ENCODE assay signal across 1 cellular context in genomic region chr22:20021196-20022181, GRCh38.
A peak's percentile ranks its signal among the peaks of the same experiment; 100 is the strongest.
TF ChIP-seq lines count a peak whose summit lies in the region.

No MANE protein-coding gene starts in this region.

TF ChIP-seq in K562, 482 proteins besides CTCF, POLR2A, EP300 and RAD21 (continued from another document and continues in another):
- TF ChIP-seq ID3 (CRISPR knock-in tag; IDR thresholded peaks at IDR 0.05), result no peak
- TF ChIP-seq ID3 (tag; IDR thresholded peaks at IDR 0.05), result no peak
- peak; percentile 74; the same call in 1 of the 2 replicates for TF ChIP-seq HBP1 (CRISPR knock-in tag; IDR thresholded peaks at IDR 0.05)
- no peak for TF ChIP-seq SREBF1 (IDR thresholded peaks at IDR 0.05; ENCODE audit: borderline replicate concordance, low read depth, low read length)
- no peak for TF ChIP-seq LCOR (CRISPR knock-in tag; IDR thresholded peaks at IDR 0.05)
- TF ChIP-seq, protein P1, sequence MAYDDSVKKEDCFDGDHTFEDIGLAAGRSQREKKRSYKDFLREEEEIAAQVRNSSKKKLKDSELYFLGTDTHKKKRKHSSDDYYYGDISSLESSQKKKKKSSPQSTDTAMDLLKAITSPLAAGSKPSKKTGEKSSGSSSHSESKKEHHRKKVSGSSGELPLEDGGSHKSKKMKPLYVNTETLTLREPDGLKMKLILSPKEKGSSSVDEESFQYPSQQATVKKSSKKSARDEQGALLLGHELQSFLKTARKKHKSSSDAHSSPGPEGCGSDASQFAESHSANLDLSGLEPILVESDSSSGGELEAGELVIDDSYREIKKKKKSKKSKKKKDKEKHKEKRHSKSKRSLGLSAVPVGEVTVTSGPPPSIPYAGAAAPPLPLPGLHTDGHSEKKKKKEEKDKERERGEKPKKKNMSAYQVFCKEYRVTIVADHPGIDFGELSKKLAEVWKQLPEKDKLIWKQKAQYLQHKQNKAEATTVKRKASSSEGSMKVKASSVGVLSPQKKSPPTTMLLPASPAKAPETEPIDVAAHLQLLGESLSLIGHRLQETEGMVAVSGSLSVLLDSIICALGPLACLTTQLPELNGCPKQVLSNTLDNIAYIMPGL (CRISPR knock-in tag; IDR thresholded peaks at IDR 0.05), result no peak; the same call in none of the 2 replicates
- TF ChIP-seq MCM5 (IDR thresholded peaks at IDR 0.05; ENCODE audit: low read depth), result no peak
- no peak for TF ChIP-seq C11orf30 (IDR thresholded peaks at IDR 0.05; ENCODE audit: low read depth)
- TF ChIP-seq MIER1 (IDR thresholded peaks at IDR 0.05; ENCODE audit: low read depth), result no peak
- no peak for TF ChIP-seq PHB2 (IDR thresholded peaks at IDR 0.05; ENCODE audit: low read depth)
- no peak for TF ChIP-seq GTF2E2 (tag; IDR thresholded peaks at IDR 0.05)
- no peak for TF ChIP-seq TAF7 (tag; IDR thresholded peaks at IDR 0.05)
- no peak for TF ChIP-seq TCFL5 (CRISPR knock-in tag; conservative IDR thresholded peaks at IDR 0.05)
- TF ChIP-seq CUX1 (CRISPR knock-in tag; IDR thresholded peaks at IDR 0.05), result no peak
- TF ChIP-seq ZNF354B (CRISPR knock-in tag; IDR thresholded peaks at IDR 0.05), result 0 out of 2 replicates have a peak, but pooled peaks have one; percentile 29
- no peak for TF ChIP-seq NFIC (IDR thresholded peaks at IDR 0.05)
- no peak for TF ChIP-seq ZNF384 (IDR thresholded peaks at IDR 0.05; ENCODE audit: low read depth, low read length)
- TF ChIP-seq, protein P2, sequence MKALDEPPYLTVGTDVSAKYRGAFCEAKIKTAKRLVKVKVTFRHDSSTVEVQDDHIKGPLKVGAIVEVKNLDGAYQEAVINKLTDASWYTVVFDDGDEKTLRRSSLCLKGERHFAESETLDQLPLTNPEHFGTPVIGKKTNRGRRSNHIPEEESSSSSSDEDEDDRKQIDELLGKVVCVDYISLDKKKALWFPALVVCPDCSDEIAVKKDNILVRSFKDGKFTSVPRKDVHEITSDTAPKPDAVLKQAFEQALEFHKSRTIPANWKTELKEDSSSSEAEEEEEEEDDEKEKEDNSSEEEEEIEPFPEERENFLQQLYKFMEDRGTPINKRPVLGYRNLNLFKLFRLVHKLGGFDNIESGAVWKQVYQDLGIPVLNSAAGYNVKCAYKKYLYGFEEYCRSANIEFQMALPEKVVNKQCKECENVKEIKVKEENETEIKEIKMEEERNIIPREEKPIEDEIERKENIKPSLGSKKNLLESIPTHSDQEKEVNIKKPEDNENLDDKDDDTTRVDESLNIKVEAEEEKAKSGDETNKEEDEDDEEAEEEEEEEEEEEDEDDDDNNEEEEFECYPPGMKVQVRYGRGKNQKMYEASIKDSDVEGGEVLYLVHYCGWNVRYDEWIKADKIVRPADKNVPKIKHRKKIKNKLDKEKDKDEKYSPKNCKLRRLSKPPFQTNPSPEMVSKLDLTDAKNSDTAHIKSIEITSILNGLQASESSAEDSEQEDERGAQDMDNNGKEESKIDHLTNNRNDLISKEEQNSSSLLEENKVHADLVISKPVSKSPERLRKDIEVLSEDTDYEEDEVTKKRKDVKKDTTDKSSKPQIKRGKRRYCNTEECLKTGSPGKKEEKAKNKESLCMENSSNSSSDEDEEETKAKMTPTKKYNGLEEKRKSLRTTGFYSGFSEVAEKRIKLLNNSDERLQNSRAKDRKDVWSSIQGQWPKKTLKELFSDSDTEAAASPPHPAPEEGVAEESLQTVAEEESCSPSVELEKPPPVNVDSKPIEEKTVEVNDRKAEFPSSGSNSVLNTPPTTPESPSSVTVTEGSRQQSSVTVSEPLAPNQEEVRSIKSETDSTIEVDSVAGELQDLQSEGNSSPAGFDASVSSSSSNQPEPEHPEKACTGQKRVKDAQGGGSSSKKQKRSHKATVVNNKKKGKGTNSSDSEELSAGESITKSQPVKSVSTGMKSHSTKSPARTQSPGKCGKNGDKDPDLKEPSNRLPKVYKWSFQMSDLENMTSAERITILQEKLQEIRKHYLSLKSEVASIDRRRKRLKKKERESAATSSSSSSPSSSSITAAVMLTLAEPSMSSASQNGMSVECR (CRISPR knock-in tag; IDR thresholded peaks at IDR 0.05), result no peak
- peak; percentile 80 for TF ChIP-seq ZBTB9 (CRISPR knock-in tag; IDR thresholded peaks at IDR 0.05)
- no peak for TF ChIP-seq NFE2 (IDR thresholded peaks at IDR 0.05; ENCODE audit: low read depth)
- no peak for TF ChIP-seq ZKSCAN8 (CRISPR knock-in tag; IDR thresholded peaks at IDR 0.05)
- no peak for TF ChIP-seq SRSF9 (IDR thresholded peaks at IDR 0.05; ENCODE audit: borderline replicate concordance, low read depth, low read length)
- TF ChIP-seq TFAP4 (CRISPR knock-in tag; IDR thresholded peaks at IDR 0.05; ENCODE audit: borderline replicate concordance), result no peak
- no peak for TF ChIP-seq NONO (IDR thresholded peaks at IDR 0.05; ENCODE audit: low read depth in 2 of 2, low read length in 1 of 2)
- peak; percentile 33; the same call in 1 of the 2 replicates for TF ChIP-seq TEAD2 (tag; IDR thresholded peaks at IDR 0.05)
- TF ChIP-seq STAT5B (CRISPR knock-in tag; IDR thresholded peaks at IDR 0.05), result no peak
- TF ChIP-seq SRSF1 (IDR thresholded peaks at IDR 0.05; ENCODE audit: low read depth, low read length), result no peak
- peak; percentile 85; the same call in 1 of the 2 replicates for TF ChIP-seq SRSF3 (IDR thresholded peaks at IDR 0.05; ENCODE audit: insufficient read depth, low read length)
- peak; percentile 43; the same call in 1 of the 2 replicates for TF ChIP-seq ZFP30 (CRISPR knock-in tag; IDR thresholded peaks at IDR 0.05; ENCODE audit: borderline replicate concordance)
- TF ChIP-seq RBFOX2 (IDR thresholded peaks at IDR 0.05; ENCODE audit: low read depth, low read length), result no peak
- TF ChIP-seq ZEB2 (IDR thresholded peaks at IDR 0.05), result no peak
- no peak for TF ChIP-seq TAF1 (IDR thresholded peaks at IDR 0.05; ENCODE audit: control insufficient read depth, extremely low read depth, insufficient read depth, low read length, severe bottlenecking)
- peak; percentile 63; the same call in 1 of the 2 replicates for TF ChIP-seq GTF2A2 (tag; IDR thresholded peaks at IDR 0.05)
- peak; percentile 71; the same call in 1 of the 2 replicates for TF ChIP-seq E2F3 (CRISPR knock-in tag; IDR thresholded peaks at IDR 0.05)
- peak; percentile 49 for TF ChIP-seq OTX1 (CRISPR knock-in tag; IDR thresholded peaks at IDR 0.05)
- peak; percentile 94 for TF ChIP-seq RHOXF2B (CRISPR knock-in tag; conservative IDR thresholded peaks at IDR 0.05)
- no peak for TF ChIP-seq MITF (IDR thresholded peaks at IDR 0.05)
- no peak for TF ChIP-seq IRF2 (CRISPR knock-in tag; IDR thresholded peaks at IDR 0.05)
- no peak for TF ChIP-seq DIDO1 (tag; IDR thresholded peaks at IDR 0.05; ENCODE audit: low read depth)
- no peak for TF ChIP-seq SAFB2 (IDR thresholded peaks at IDR 0.05; ENCODE audit: borderline replicate concordance, low read depth, low read length, severe bottlenecking)
- TF ChIP-seq ZNF561 (CRISPR knock-in tag; conservative IDR thresholded peaks at IDR 0.05), result peak; percentile 34; the same call in 1 of the 2 replicates
- TF ChIP-seq, protein P3, sequence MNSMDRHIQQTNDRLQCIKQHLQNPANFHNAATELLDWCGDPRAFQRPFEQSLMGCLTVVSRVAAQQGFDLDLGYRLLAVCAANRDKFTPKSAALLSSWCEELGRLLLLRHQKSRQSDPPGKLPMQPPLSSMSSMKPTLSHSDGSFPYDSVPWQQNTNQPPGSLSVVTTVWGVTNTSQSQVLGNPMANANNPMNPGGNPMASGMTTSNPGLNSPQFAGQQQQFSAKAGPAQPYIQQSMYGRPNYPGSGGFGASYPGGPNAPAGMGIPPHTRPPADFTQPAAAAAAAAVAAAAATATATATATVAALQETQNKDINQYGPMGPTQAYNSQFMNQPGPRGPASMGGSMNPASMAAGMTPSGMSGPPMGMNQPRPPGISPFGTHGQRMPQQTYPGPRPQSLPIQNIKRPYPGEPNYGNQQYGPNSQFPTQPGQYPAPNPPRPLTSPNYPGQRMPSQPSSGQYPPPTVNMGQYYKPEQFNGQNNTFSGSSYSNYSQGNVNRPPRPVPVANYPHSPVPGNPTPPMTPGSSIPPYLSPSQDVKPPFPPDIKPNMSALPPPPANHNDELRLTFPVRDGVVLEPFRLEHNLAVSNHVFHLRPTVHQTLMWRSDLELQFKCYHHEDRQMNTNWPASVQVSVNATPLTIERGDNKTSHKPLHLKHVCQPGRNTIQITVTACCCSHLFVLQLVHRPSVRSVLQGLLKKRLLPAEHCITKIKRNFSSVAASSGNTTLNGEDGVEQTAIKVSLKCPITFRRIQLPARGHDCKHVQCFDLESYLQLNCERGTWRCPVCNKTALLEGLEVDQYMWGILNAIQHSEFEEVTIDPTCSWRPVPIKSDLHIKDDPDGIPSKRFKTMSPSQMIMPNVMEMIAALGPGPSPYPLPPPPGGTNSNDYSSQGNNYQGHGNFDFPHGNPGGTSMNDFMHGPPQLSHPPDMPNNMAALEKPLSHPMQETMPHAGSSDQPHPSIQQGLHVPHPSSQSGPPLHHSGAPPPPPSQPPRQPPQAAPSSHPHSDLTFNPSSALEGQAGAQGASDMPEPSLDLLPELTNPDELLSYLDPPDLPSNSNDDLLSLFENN (IDR thresholded peaks at IDR 0.05; ENCODE audit: low read depth in 2 of 2, low read length in 2 of 2), result 0 out of 4 replicates have a peak, but pooled peaks of 1 of the 2 experiments have one; percentile 12
